Comparison of ENCODE assay signal across 19 cellular contexts in genomic region chr5:58341485-58341884, GRCh38.
DNase-seq lines count a peak whose midpoint lies in the region; FAIRE-seq and TF ChIP-seq lines count a peak whose summit lies in the region.
"Had no signal": no experiment of that assay in that cellular context is flagged by ENCODE, and none has a peak within 500 bp of the region (broad histone marks: within the 10 kb centered on the region; RNA-seq: fewer than 3 reads in every experiment).

No MANE protein-coding gene starts in this region.

- FAIRE-seq in A204.1 (lab: Jason Lieb, UNC) = peak; percentile 30
- FAIRE-seq: GM12891, GM18507 had no signal

- H3K27me3 Mint-ChIP-seq in Calu3 (ENCODE audit: unreplicated experiment) (no peaks in the 10 kb centered on the region), CD14-positive monocyte (ENCODE audit: low read depth in 3 of 3) (peaks cover 0 to 2% (median 0%) of the 10 kb centered on the region in 3 donors)
- H3K27me3 Mint-ChIP-seq: CD4-positive, CD25-positive, alpha-beta regulatory T cell had no signal

- CTCF ChIA-PET in Calu3 (lab: Charles Lee) = interaction anchor here (1.5 kb wide), 1 partner anchor 119 kb away, joined by 3 read pairs; no protein-coding TSS in a partner anchor

- no peaks in the 10 kb centered on the region for H3K4me1 Mint-ChIP-seq in Calu3 (ENCODE audit: low read depth, unreplicated experiment)
- no peaks in the 10 kb centered on the region for H3K4me1 Mint-ChIP-seq in CD14-positive monocyte
- H3K4me1 Mint-ChIP-seq: CD4-positive, CD25-positive, alpha-beta regulatory T cell; CD8-positive, alpha-beta memory T cell had no signal

- BruUV-seq in Calu3 (replicated peaks; lab: Mats Ljungman, UMichigan) = no TSS peak

- no peak overlapping the region for H3K4me3 Mint-ChIP-seq in Calu3 (ENCODE audit: low read depth, unreplicated experiment)
- H3K4me3 Mint-ChIP-seq in CD14-positive monocyte = no peak overlapping the region
- H3K4me3 Mint-ChIP-seq: CD4-positive, CD25-positive, alpha-beta regulatory T cell; CD8-positive, alpha-beta memory T cell; HFFc6 had no signal

- TF ChIP-seq CTCF in retinal pigment epithelial cell (conservative IDR thresholded peaks at IDR 0.05; ENCODE audit: low read depth, low read length) = no peak
- no peak for TF ChIP-seq CTCF in Calu3 (IDR thresholded peaks at IDR 0.05; ENCODE audit: unreplicated experiment)
- no peak for TF ChIP-seq CTCF in CD14-positive monocyte (IDR thresholded peaks at IDR 0.05)

- H3K4me3 ChIP-seq in retinal pigment epithelial cell (ENCODE audit: low read length) = no peak overlapping the region
- H3K4me3 ChIP-seq: HAP-1 had no signal

- H3K27ac Mint-ChIP-seq in Calu3 (ENCODE audit: unreplicated experiment) (no peak overlapping the region), CD14-positive monocyte (no peak overlapping the region)
- H3K27ac Mint-ChIP-seq: CD4-positive, CD25-positive, alpha-beta regulatory T cell; CD8-positive, alpha-beta memory T cell; HFFc6 had no signal

- no peaks in the 10 kb centered on the region for H3K9me3 Mint-ChIP-seq in Calu3 (ENCODE audit: low read depth, unreplicated experiment)
- peaks cover 0 to 3% (median 0%) of the 10 kb centered on the region in 7 donors for H3K9me3 Mint-ChIP-seq in CD14-positive monocyte
- H3K9me3 Mint-ChIP-seq: CD8-positive, alpha-beta memory T cell; HFFc6 had no signal

- H3K36me3 Mint-ChIP-seq in Calu3 (ENCODE audit: insufficient read depth, unreplicated experiment) = no peaks in the 10 kb centered on the region
- no peaks in the 10 kb centered on the region for H3K36me3 Mint-ChIP-seq in CD14-positive monocyte
- H3K36me3 Mint-ChIP-seq: CD4-positive, CD25-positive, alpha-beta regulatory T cell; CD8-positive, alpha-beta memory T cell had no signal

- DNase-seq in amniotic epithelial cell (ENCODE audit: low read depth) = peak; percentile 31
- peak; percentile 67 for DNase-seq in iris pigment epithelial cell (ENCODE audit: low read depth)
- DNase-seq in retinal pigment epithelial cell (ENCODE audit: low read depth) = peak; percentile 59
- DNase-seq in Calu3 = no peak
- DNase-seq in CD14-positive monocyte (ENCODE audit: low spot score) = no peak
- DNase-seq in NOMO-1 treated with DMSO at 0.1 percent for 48 hours (lab: John Stamatoyannopoulos, UW; ENCODE audit: unreplicated experiment) = no peak
- no peak for DNase-seq in A172 (ENCODE audit: low spot score)
- DNase-seq: C1 segment of cervical spinal cord; CD4-positive, CD25-positive, alpha-beta regulatory T cell; CD8-positive, alpha-beta memory T cell; DMS53; DMS79 treated with DMSO at 0.1 percent for 48 hours; GF-D8; GOT3; HFFc6 had no signal

- intact Hi-C loops in Calu3 (cut with micrococcal nuclease; ENCODE audit: unreplicated experiment) (no loop called here), CD14-positive monocyte (cut with micrococcal nuclease) (no loop called here)

Comparison
In these comparisons a context has a peak if more than half of its experiments do, and no peak if none do; other contexts are left out.
1. DNase-seq: peak in amniotic epithelial cell (single experiment), iris pigment epithelial cell (single experiment) and retinal pigment epithelial cell (single experiment); none in Calu3 (single experiment), CD14-positive monocyte (single experiment), NOMO-1 treated with DMSO at 0.1 percent for 48 hours (single experiment) and A172 (single experiment).